ENCODE assay signal across 24 cellular contexts in the genomic region with DNA sequence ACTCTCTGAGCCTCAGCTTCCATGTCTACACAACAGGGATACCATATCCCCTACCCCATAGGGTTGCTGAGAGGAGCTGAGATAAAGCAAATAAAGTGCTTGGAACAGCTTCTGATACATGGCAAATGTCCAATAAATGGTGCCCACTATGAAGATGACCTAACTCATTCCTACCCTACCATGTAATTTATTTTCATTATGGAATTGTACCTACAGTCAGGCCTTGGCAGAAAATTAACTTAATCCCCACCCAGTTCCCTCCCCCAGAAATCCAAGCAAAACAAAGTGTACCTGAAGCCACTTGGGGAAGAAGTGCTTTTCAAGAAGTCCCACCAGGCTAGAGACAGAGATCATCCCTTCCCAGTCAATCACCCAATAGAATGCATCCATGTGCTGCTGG. TPM values are rescaled to one million over a fixed set of nuclear protein-coding genes. Genes with fewer than 3 reads are reported as not detected.
DNase-seq lines count a peak whose midpoint lies in the region; ATAC-seq and TF ChIP-seq lines count a peak whose summit lies in the region.
"Had no signal": no experiment of that assay in that cellular context is flagged by ENCODE, and none has a peak within 500 bp of the region (broad histone marks: within the 10 kb centered on the region; RNA-seq: fewer than 3 reads in every experiment).

No MANE protein-coding gene starts in this region.

- peaks cover 8 to 37% of the 10 kb centered on the region in 2 experiments; a peak in 3 of 4 replicates for H3K79me1 ChIP-seq in IMR-90 (ENCODE audit: low read depth in 1 of 2, low read length in 2 of 2)

- H3K9me3 Mint-ChIP-seq in activated CD8-positive, alpha-beta T cell treated with anti-CD3 and anti-CD28 coated beads for 36 hours: no peaks in the 10 kb centered on the region
- H3K9me3 Mint-ChIP-seq in immature natural killer cell: no peaks in the 10 kb centered on the region
- H3K9me3 Mint-ChIP-seq: memory B cell, nephron progenitor cell had no signal

- no peak overlapping the region for H2AK9ac ChIP-seq in IMR-90 (replicated peaks; ENCODE audit: low read depth, low read length, poor library complexity)

- H3K4ac ChIP-seq in IMR-90 (ENCODE audit: low read depth, low read length): no peak overlapping the region

- H3K27me3 Mint-ChIP-seq in activated CD8-positive, alpha-beta T cell treated with anti-CD3 and anti-CD28 coated beads for 36 hours: no peaks in the 10 kb centered on the region
- peaks cover 3 to 4% (median 3%) of the 10 kb centered on the region in 3 donors for H3K27me3 Mint-ChIP-seq in immature natural killer cell (ENCODE audit: low read depth in 3 of 3)
- H3K27me3 Mint-ChIP-seq: memory B cell had no signal

- H3K23ac ChIP-seq in IMR-90 (ENCODE audit: low read depth, low read length): no peak overlapping the region

- no peaks in the 10 kb centered on the region for H3K27me3 ChIP-seq in IMR-90 (ENCODE audit: control insufficient read depth, insufficient read depth, low read length)
- no peaks in the 10 kb centered on the region for H3K27me3 ChIP-seq in upper lobe of left lung
- H3K27me3 ChIP-seq: BLaER1 treated with 17β-estradiol and CSF1 and Interleukin-3, amounts not matched to agents 10 nM and 100 nM; breast epithelium had no signal

- H4K5ac ChIP-seq in IMR-90 (ENCODE audit: low read depth, low read length): no peak overlapping the region

- H3K36me3 ChIP-seq in IMR-90 (ENCODE audit: control insufficient read depth, insufficient read depth, low read length): peaks cover 61% of the 10 kb centered on the region
- H3K36me3 ChIP-seq in upper lobe of left lung: peaks cover 44 to 96% (median 86%) of the 10 kb centered on the region in 4 donors

- CTCF ChIA-PET in IMR-90 (lab: Yijun Ruan, JAX): interaction anchor here (1.7 kb wide), 1 partner anchor 9 kb away, joined by 5 read pairs; no protein-coding TSS in a partner anchor
- CTCF ChIA-PET in activated CD8-positive, alpha-beta T cell treated with anti-CD3 and anti-CD28 coated beads for 36 hours (lab: Charles Lee): interaction anchor here (1.1 to 1.7 kb wide), 3 partner anchors 9 to 127 kb away, joined by 3 to 8 read pairs (median 4); no protein-coding TSS in a partner anchor

- H2BK120ac ChIP-seq in IMR-90 (ENCODE audit: low read depth, low read length): no peak overlapping the region

- H4K8ac ChIP-seq in IMR-90 (ENCODE audit: low read depth in 2 of 2, low read length in 2 of 2): no peak overlapping the region

- H2BK15ac ChIP-seq in IMR-90 (ENCODE audit: low read depth, low read length): no peak overlapping the region

- dilution Hi-C loops in IMR-90 (cut with HindIII; ENCODE audit: low sequenced_read_pairs, unreplicated experiment): no loop called here

- no peak overlapping the region for H3K56ac ChIP-seq in IMR-90 (ENCODE audit: extremely low read depth, insufficient read depth, low read length)

- no peaks in the 10 kb centered on the region for H3K9me3 ChIP-seq in IMR-90 (ENCODE audit: control insufficient read depth, insufficient read depth, low read length)
- no peaks in the 10 kb centered on the region for H3K9me3 ChIP-seq in upper lobe of left lung
- H3K9me3 ChIP-seq: breast epithelium, HAP-1 had no signal

- peak; percentile 57 for DNase-seq in DMS79 (lab: John Stamatoyannopoulos, UW)
- DNase-seq in IMR-90: no peak
- DNase-seq in activated CD8-positive, alpha-beta T cell treated with anti-CD3 and anti-CD28 coated beads for 36 hours: no peak
- DNase-seq in immature natural killer cell: no peak
- DNase-seq in upper lobe of left lung: no peak
- DNase-seq in dedifferentiated amniotic fluid mesenchymal stem cell (ENCODE audit: extremely low spot score): no peak
- DNase-seq: activated CD4-positive, alpha-beta T cell treated with anti-CD3 and anti-CD28 coated beads for 4 hours; activated naive CD4-positive, alpha-beta T cell treated with anti-CD3 and anti-CD28 coated beads, Interleukin-2, amount 50 U/mL, for 16 hours; amygdala; DMS153; NCI-H1048; NCI-H2171 treated with DMSO at 0.1 percent for 48 hours; NCI-H524 treated with DMSO at 0.1 percent for 48 hours; nephron progenitor cell; SHP77 treated with DMSO at 0.1 percent for 48 hours; stimulated activated CD4-positive, alpha-beta T cell treated with anti-CD3 and anti-CD28 coated beads, Interleukin-4, amount 100 ng/mL, for 4 hours; substantia nigra; trophoblast cell had no signal

- H3K14ac ChIP-seq in IMR-90 (replicated peaks; ENCODE audit: low read depth, low read length): no peak overlapping the region

- H3K27ac ChIP-seq in IMR-90 (ENCODE audit: insufficient read depth, low read length) (no peak overlapping the region), upper lobe of left lung (no peak overlapping the region)
- H3K27ac ChIP-seq: BLaER1 treated with 17β-estradiol and CSF1 and Interleukin-3, amounts not matched to agents 10 nM and 100 nM; breast epithelium had no signal

- H2BK20ac ChIP-seq in IMR-90 (ENCODE audit: low read depth, low read length): no peak overlapping the region

- H2AK5ac ChIP-seq in IMR-90 (ENCODE audit: low read depth, low read length): 0 out of 2 replicates have a peak overlapping the region, but pooled peaks have one; percentile 5

- no TSS peak for BruUV-seq in IMR-90 (replicated peaks; lab: Mats Ljungman, UMichigan)

- no peak for TF ChIP-seq EP300 in upper lobe of left lung (IDR thresholded peaks at IDR 0.05)

- no peak overlapping the region for H3K4me3 Mint-ChIP-seq in activated CD8-positive, alpha-beta T cell treated with anti-CD3 and anti-CD28 coated beads for 36 hours
- no peak overlapping the region for H3K4me3 Mint-ChIP-seq in immature natural killer cell
- H3K4me3 Mint-ChIP-seq: memory B cell, nephron progenitor cell had no signal

- H3K4me2 ChIP-seq in IMR-90 (ENCODE audit: low read depth, low read length): no peak overlapping the region

- TF ChIP-seq POLR2A in IMR-90 (IDR thresholded peaks at IDR 0.05; ENCODE audit: low read depth, low read length): no peak
- no peak for TF ChIP-seq POLR2A in upper lobe of left lung (IDR thresholded peaks at IDR 0.05)

- no peak overlapping the region for H2BK5ac ChIP-seq in IMR-90 (ENCODE audit: low read depth, low read length, poor library complexity, severe bottlenecking)

- H3K18ac ChIP-seq in IMR-90 (ENCODE audit: low read depth, low read length): no peak overlapping the region

- in situ Hi-C loops in IMR-90 (cut with MboI; ENCODE audit: low sequenced_read_pairs): no loop called here

- peaks cover 54% of the 10 kb centered on the region for H3K36me3 Mint-ChIP-seq in activated CD8-positive, alpha-beta T cell treated with anti-CD3 and anti-CD28 coated beads for 36 hours (ENCODE audit: low read depth)
- H3K36me3 Mint-ChIP-seq in immature natural killer cell: peaks cover 23 to 76% (median 32%) of the 10 kb centered on the region in 3 donors

- no peaks in the 10 kb centered on the region for H3K4me1 ChIP-seq in IMR-90 (ENCODE audit: control insufficient read depth, insufficient read depth, low read length)
- no peaks in the 10 kb centered on the region for H3K4me1 ChIP-seq in upper lobe of left lung
- H3K4me1 ChIP-seq: breast epithelium, HAP-1 had no signal

- no peak overlapping the region for H2AFZ ChIP-seq in IMR-90 (replicated peaks; ENCODE audit: low read length, poor library complexity)

- no peak for ATAC-seq in IMR-90 (ENCODE audit: low read depth)
- no peak for ATAC-seq in activated CD8-positive, alpha-beta T cell treated with anti-CD3 and anti-CD28 coated beads for 36 hours
- ATAC-seq in upper lobe of left lung (ENCODE audit: low FRiP score in 2 of 2): no peak
- no peak for ATAC-seq in GM18502 (IDR thresholded peaks at IDR 0.05; ENCODE audit: poor library complexity, unreplicated experiment)
- ATAC-seq: left lobe of liver had no signal

- peaks cover 11% of the 10 kb centered on the region for H3K4me1 Mint-ChIP-seq in activated CD8-positive, alpha-beta T cell treated with anti-CD3 and anti-CD28 coated beads for 36 hours (ENCODE audit: low read depth)
- H3K4me1 Mint-ChIP-seq in immature natural killer cell: no peaks in the 10 kb centered on the region
- H3K4me1 Mint-ChIP-seq: memory B cell, nephron progenitor cell had no signal

- H3K9ac ChIP-seq in IMR-90 (ENCODE audit: low read depth, low read length): no peak overlapping the region

- POLR2A ChIA-PET in IMR-90 (lab: Charles Lee; ENCODE audit: unreplicated experiment): no interaction called here
- POLR2A ChIA-PET in activated CD8-positive, alpha-beta T cell treated with anti-CD3 and anti-CD28 coated beads for 36 hours (lab: Charles Lee): interaction anchor here (1.7 to 2.4 kb wide), 2 partner anchors 9 to 10 kb away, joined by 6 to 9 read pairs; no protein-coding TSS in a partner anchor

- H4K91ac ChIP-seq in IMR-90 (ENCODE audit: insufficient read depth, low read depth, low read length): no peak overlapping the region

- intact Hi-C loops in IMR-90 (cut with micrococcal nuclease): no loop called here
- intact Hi-C loops in activated CD8-positive, alpha-beta T cell treated with anti-CD3 and anti-CD28 coated beads for 36 hours (cut with micrococcal nuclease): no loop called here

- no peaks in the 10 kb centered on the region; the same call in 1 of the 2 replicates for H4K20me1 ChIP-seq in IMR-90 (ENCODE audit: insufficient read depth, low read length)

- peak overlapping the region; percentile 82 for H3K27ac Mint-ChIP-seq in activated CD8-positive, alpha-beta T cell treated with anti-CD3 and anti-CD28 coated beads for 36 hours
- peak overlapping the region in 4 of 6 donors; percentile 39 to 61 (median 42) for H3K27ac Mint-ChIP-seq in immature natural killer cell
- H3K27ac Mint-ChIP-seq: memory B cell, nephron progenitor cell had no signal

- TF ChIP-seq RAD21 in IMR-90 (IDR thresholded peaks at IDR 0.05; ENCODE audit: low read length): no peak

- TF ChIP-seq CTCF in IMR-90 (conservative IDR thresholded peaks at IDR 0.05; ENCODE audit: low read depth, low read length): no peak
- TF ChIP-seq CTCF in activated CD8-positive, alpha-beta T cell treated with anti-CD3 and anti-CD28 coated beads for 36 hours (IDR thresholded peaks at IDR 0.05): no peak
- TF ChIP-seq CTCF in upper lobe of left lung (IDR thresholded peaks at IDR 0.05): no peak

- no peaks in the 10 kb centered on the region for H3K9me1 ChIP-seq in IMR-90 (ENCODE audit: insufficient read depth, low read length)

- H3K4me3 ChIP-seq in IMR-90 (ENCODE audit: insufficient read depth, low read depth, low read length) (no peak overlapping the region), upper lobe of left lung (no peak overlapping the region)
- H3K4me3 ChIP-seq: BLaER1 treated with 17β-estradiol and CSF1 and Interleukin-3, amounts not matched to agents 10 nM and 100 nM; breast epithelium; HAP-1 had no signal

RNA-seq across cellular contexts. Expression of a gene that starts 10.8 kb away (rescaled TPM):
- total RNA-seq in IMR-90 (2012; rRNA removed): 24.0 and 28.6 TPM in 2 replicates
- polyA plus RNA-seq in IMR-90 (2012; rRNA removed): 15.7 and 18.3 TPM in 2 replicates
- polyA plus RNA-seq in IMR-90 (2012; cell fraction: cytosol; rRNA removed): 3.6 and 16.7 TPM in 2 replicates
- polyA plus RNA-seq in IMR-90 (2012; cell fraction: nucleus; rRNA removed; ENCODE audit: low replicate concordance): 1.9 and 12.8 TPM in 2 replicates
- 10 to 100 TPM; 24.8 to 26.3 TPM for total RNA-seq in activated CD8-positive, alpha-beta T cell treated with anti-CD3 and anti-CD28 coated beads for 36 hours
- polyA plus RNA-seq in immature natural killer cell: 10 to 100 TPM; 17.5 to 34.3 (median 27.6) TPM
- 10 to 100 TPM in 3 of 6 donors, 1 to 10 TPM in 3; 6.2 to 25.9 (median 11.3) TPM for total RNA-seq in upper lobe of left lung

RNA-seq across cellular contexts. Expression of a gene that starts 10.9 kb away (rescaled TPM):
- total RNA-seq in IMR-90 (2012; rRNA removed) (15.8 and 18.1 TPM in 2 replicates), upper lobe of left lung (10 to 100 TPM; 22.5 to 93.2 (median 34.2) TPM)
- polyA plus RNA-seq in IMR-90 (2012; rRNA removed) (19.0 and 19.5 TPM in 2 replicates), immature natural killer cell (10 to 100 TPM in 1 of 3 donors, 1 to 10 TPM in 2; 5.0 to 13.3 (median 8.2) TPM)
- polyA plus RNA-seq in IMR-90 (2012; cell fraction: cytosol; rRNA removed): 7.0 and 11.5 TPM in 2 replicates
- polyA plus RNA-seq in IMR-90 (2012; cell fraction: nucleus; rRNA removed; ENCODE audit: low replicate concordance): 44.9 and 55.6 TPM in 2 replicates
- 10 to 100 TPM; 51.8 to 53.5 TPM for total RNA-seq in activated CD8-positive, alpha-beta T cell treated with anti-CD3 and anti-CD28 coated beads for 36 hours

RNA-seq across cellular contexts. Expression of a gene that starts 17.8 kb away (rescaled TPM):
- 37.5 and 43.2 TPM in 2 replicates for total RNA-seq in IMR-90 (2012; rRNA removed)
- 22.5 and 23.6 TPM in 2 replicates for polyA plus RNA-seq in IMR-90 (2012; rRNA removed)
- polyA plus RNA-seq in IMR-90 (2012; cell fraction: cytosol; rRNA removed): 16.0 and 16.7 TPM in 2 replicates
- polyA plus RNA-seq in IMR-90 (2012; cell fraction: nucleus; rRNA removed; ENCODE audit: low replicate concordance): 35.1 and 48.4 TPM in 2 replicates
- 10 to 100 TPM; 37.4 to 37.8 TPM for total RNA-seq in activated CD8-positive, alpha-beta T cell treated with anti-CD3 and anti-CD28 coated beads for 36 hours
- 10 to 100 TPM; 16.3 to 59.9 (median 18.0) TPM for polyA plus RNA-seq in immature natural killer cell
- total RNA-seq in upper lobe of left lung: 10 to 100 TPM; 26.3 to 37.7 (median 32.6) TPM
